33 cellular contexts compared by ENCODE assay signal in the genomic region with DNA sequence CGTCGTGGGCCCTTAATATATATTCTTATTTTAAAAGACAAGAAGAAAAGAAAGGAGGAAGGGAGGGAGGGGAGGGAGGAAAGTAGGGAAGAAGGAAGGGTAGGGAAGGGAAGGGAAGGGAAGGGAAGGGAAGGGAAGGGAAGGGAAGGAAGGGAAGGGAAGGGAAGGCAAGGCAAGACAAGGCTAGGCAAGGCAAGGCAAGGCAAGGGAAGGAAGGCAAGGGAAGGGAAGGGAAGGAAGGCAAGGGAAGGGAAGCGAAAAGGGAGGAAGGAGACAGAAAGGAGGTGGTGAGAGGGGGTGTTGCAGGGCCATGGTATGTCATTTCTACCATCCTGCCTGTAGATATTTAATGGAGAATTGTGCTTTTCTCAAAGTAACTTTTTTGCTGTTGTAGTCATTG.
DNase-seq lines count a peak whose midpoint lies in the region; ATAC-seq, FAIRE-seq and TF ChIP-seq lines count a peak whose summit lies in the region.
"Had no signal": no experiment of that assay in that cellular context is flagged by ENCODE, and none has a peak within 500 bp of the region (broad histone marks: within the 10 kb centered on the region; RNA-seq: fewer than 3 reads in every experiment).

No MANE protein-coding gene starts in this region.

- H2BK15ac ChIP-seq in IMR-90 (ENCODE audit: low read depth, low read length): no peak overlapping the region
- H2BK15ac ChIP-seq in H1 (ENCODE audit: low read length): no peak overlapping the region

- no peaks in the 10 kb centered on the region; the same call in 1 of the 2 replicates for H3K23me2 ChIP-seq in H1 (ENCODE audit: low read depth, low read length)

- no peak for DNase-seq in HepG2 (ENCODE audit: low spot score)
- DNase-seq in right lobe of liver: no peak
- no peak for DNase-seq in IMR-90
- no peak for DNase-seq in H1 (ENCODE audit: low read depth in 1 of 2, low spot score in 2 of 2)
- DNase-seq in small intestine: no peak
- no peak for DNase-seq in NCI-H1930 (lab: John Stamatoyannopoulos, UW)
- DNase-seq: 8988T; ACHN; AML-193; BE2C; C1 segment of cervical spinal cord; Caco-2; Calu3; CD4-positive, alpha-beta memory T cell; CD4-positive, alpha-beta T cell; CD4-positive, CD25-positive, alpha-beta regulatory T cell; CD8-positive, alpha-beta memory T cell; CD8-positive, alpha-beta T cell; COR-L47; DMS 273 treated with DMSO at 0.1 percent for 48 hours; DMS153; DMS53; DMS79; DMS79 treated with DMSO at 0.1 percent for 48 hours; DND-41; EL had no signal

- H3K36me3 ChIP-seq in HepG2 (replicated peaks in 1 of 2; ENCODE audit: control insufficient read depth in 1 of 2, insufficient read depth in 2 of 2, low read length in 2 of 2) (no peaks in the 10 kb centered on the region), right lobe of liver (no peaks in the 10 kb centered on the region), IMR-90 (ENCODE audit: control insufficient read depth, insufficient read depth, low read length) (no peaks in the 10 kb centered on the region), H1 (ENCODE audit: control insufficient read depth in 2 of 4, insufficient read depth in 4 of 4, low read length in 3 of 4) (no peaks in the 10 kb centered on the region), small intestine (ENCODE audit: control insufficient read depth in 2 of 2, insufficient read depth in 2 of 2, low read length in 2 of 2) (no peaks in the 10 kb centered on the region)
- H3K36me3 ChIP-seq: BE2C; BLaER1; BLaER1 treated with 17β-estradiol and CSF1 and Interleukin-3, amounts not matched to agents 10 nM and 100 nM had no signal

- CTCF ChIA-PET in HepG2 (lab: Yijun Ruan, JAX; ENCODE audit: low intra/inter-chr PET ratio, low total read pairs) (no interaction called here), IMR-90 (lab: Yijun Ruan, JAX) (no interaction called here), H1 (lab: Charles Lee; ENCODE audit: partially characterized antibody) (no interaction called here)

- H2AK5ac ChIP-seq in IMR-90 (ENCODE audit: low read depth, low read length) (peak overlapping the region; percentile 68; the same call in 1 of the 2 replicates), H1 (ENCODE audit: low read depth, low read length) (peak overlapping the region; percentile 90; the same call in 1 of the 2 replicates)

- WGBS in HepG2 (ENCODE audit: low lambda C conversion rate): 2% methylated on average over 3 of the region's 3 CpGs
- WGBS in right lobe of liver (ENCODE audit: insufficient coverage, low coverage, low lambda C conversion rate, missing lambda C conversion rate): 37% methylated on average over 3 of the region's 3 CpGs
- WGBS in IMR-90 (ENCODE audit: extremely low coverage in 2 of 2, insufficient read length in 1 of 2), 2 experiments: no CpG with 5 or more reads among the region's 3 CpGs
- WGBS in H1 (ENCODE audit: extremely low coverage in 1 of 2, insufficient coverage in 1 of 2, insufficient read length in 1 of 2, insufficient replicate concordance in 2 of 2, low coverage in 1 of 2, low lambda C conversion rate in 2 of 2, missing lambda C conversion rate in 1 of 2), 2 experiments: 79% methylated on average over 3 of the region's 3 CpGs; no CpG with 5 or more reads in 1 of the 2 experiments
- WGBS in small intestine, 3 donors: 76 to 82% (median 78%) methylated on average over 3 of the region's 3 CpGs

- H2BK5ac ChIP-seq in IMR-90 (ENCODE audit: low read depth, low read length, poor library complexity, severe bottlenecking) (no peak overlapping the region), H1 (ENCODE audit: low read depth, low read length) (no peak overlapping the region)

- FAIRE-seq in HepG2 (lab: Jason Lieb, UNC) (no peak), H1 (lab: Jason Lieb, UNC) (no peak), small intestine (lab: Jason Lieb, UNC) (no peak)
- FAIRE-seq: A204.1, A549, D721Med had no signal

- BruUV-seq in HepG2 (replicated peaks; lab: Mats Ljungman, UMichigan): no TSS peak
- no TSS peak for BruUV-seq in IMR-90 (replicated peaks; lab: Mats Ljungman, UMichigan)

- no peak overlapping the region for H2BK20ac ChIP-seq in IMR-90 (ENCODE audit: low read depth, low read length)
- H2BK20ac ChIP-seq in H1 (ENCODE audit: low read length): no peak overlapping the region

- H3K18ac ChIP-seq in IMR-90 (ENCODE audit: low read depth, low read length) (no peak overlapping the region), H1 (ENCODE audit: extremely low read depth, low read length) (no peak overlapping the region)

- TF ChIP-seq EP300 in HepG2 (IDR thresholded peaks at IDR 0.05; ENCODE audit: low read depth in 2 of 2, low read length in 2 of 2) (no peak), HepG2 (CRISPR knock-in tag; IDR thresholded peaks at IDR 0.05; ENCODE audit: borderline replicate concordance) (no peak), H1 (IDR thresholded peaks at IDR 0.05; ENCODE audit: borderline replicate concordance in 1 of 2, low read depth in 2 of 2, low read length in 2 of 2) (no peak)

- H3K56ac ChIP-seq in IMR-90 (ENCODE audit: extremely low read depth, insufficient read depth, low read length) (no peak overlapping the region), H1 (replicated peaks; ENCODE audit: insufficient read length, low read depth, low read length) (no peak overlapping the region)

- no peaks in the 10 kb centered on the region for H3K4me1 ChIP-seq in HepG2 (ENCODE audit: insufficient read depth, low read length)
- no peaks in the 10 kb centered on the region for H3K4me1 ChIP-seq in right lobe of liver
- H3K4me1 ChIP-seq in IMR-90 (ENCODE audit: control insufficient read depth, insufficient read depth, low read length): peaks cover 1% of the 10 kb centered on the region; the same call in 1 of the 2 replicates
- H3K4me1 ChIP-seq in H1 (replicated peaks in 1 of 4; ENCODE audit: control insufficient read depth in 3 of 4, insufficient read depth in 4 of 4, low read length in 3 of 4): no peaks in the 10 kb centered on the region
- H3K4me1 ChIP-seq in small intestine (ENCODE audit: control insufficient read depth in 2 of 2, insufficient read depth in 1 of 2, low read depth in 1 of 2, low read length in 1 of 2): no peaks in the 10 kb centered on the region
- H3K4me1 ChIP-seq: A549; BE2C; BLaER1; BLaER1 treated with 17β-estradiol and CSF1 and Interleukin-3, amounts not matched to agents 10 nM and 100 nM; Caco-2 had no signal

- no peak overlapping the region for H3K4ac ChIP-seq in IMR-90 (ENCODE audit: low read depth, low read length)
- H3K4ac ChIP-seq in H1 (replicated peaks; ENCODE audit: insufficient read length, low read depth, low read length): no peak overlapping the region

- no peak overlapping the region for H3K27ac ChIP-seq in HepG2 (ENCODE audit: extremely low read length, insufficient read depth, low read length)
- no peak overlapping the region for H3K27ac ChIP-seq in right lobe of liver
- H3K27ac ChIP-seq in IMR-90 (ENCODE audit: insufficient read depth, low read length): no peak overlapping the region
- H3K27ac ChIP-seq in H1 (ENCODE audit: low read depth, low read length): no peak overlapping the region
- no peak overlapping the region for H3K27ac ChIP-seq in small intestine (ENCODE audit: low read depth in 1 of 2, low read length in 1 of 2)
- H3K27ac ChIP-seq: 22Rv1; A549; BLaER1; BLaER1 treated with 17β-estradiol and CSF1 and Interleukin-3, amounts not matched to agents 10 nM and 100 nM; C4-2B had no signal

- no peaks in the 10 kb centered on the region for H3K9me1 ChIP-seq in IMR-90 (ENCODE audit: insufficient read depth, low read length)

- H4K20me1 ChIP-seq in HepG2 (ENCODE audit: insufficient read depth, low read length): no peaks in the 10 kb centered on the region
- no peaks in the 10 kb centered on the region for H4K20me1 ChIP-seq in IMR-90 (ENCODE audit: insufficient read depth, low read length)
- no peaks in the 10 kb centered on the region for H4K20me1 ChIP-seq in H1 (replicated peaks in 1 of 2; ENCODE audit: control insufficient read depth in 1 of 2, insufficient read depth in 2 of 2, low read length in 2 of 2)
- H4K20me1 ChIP-seq: BLaER1; BLaER1 treated with 17β-estradiol and CSF1 and Interleukin-3, amounts not matched to agents 10 nM and 100 nM had no signal

- no peaks in the 10 kb centered on the region for H3K9me3 ChIP-seq in HepG2 (ENCODE audit: low read length)
- no peaks in the 10 kb centered on the region for H3K9me3 ChIP-seq in right lobe of liver
- H3K9me3 ChIP-seq in IMR-90 (ENCODE audit: control insufficient read depth, insufficient read depth, low read length): peaks cover 2% of the 10 kb centered on the region; the same call in 1 of the 2 replicates
- 0 out of 4 replicates have a peak, but pooled peaks cover 0 to 2% of the 10 kb centered on the region in 2 experiments for H3K9me3 ChIP-seq in H1 (ENCODE audit: insufficient read depth in 2 of 2, low read depth in 1 of 2, low read length in 1 of 2)
- no peaks in the 10 kb centered on the region for H3K9me3 ChIP-seq in small intestine (ENCODE audit: control insufficient read depth, low read depth)
- H3K9me3 ChIP-seq: A549; BE2C; BLaER1; BLaER1 treated with 17β-estradiol and CSF1 and Interleukin-3, amounts not matched to agents 10 nM and 100 nM; Caco-2 had no signal

- TF ChIP-seq CTCF in HepG2 (CRISPR knock-in tag; IDR thresholded peaks at IDR 0.05) (no peak), right lobe of liver (IDR thresholded peaks at IDR 0.05) (no peak), IMR-90 (conservative IDR thresholded peaks at IDR 0.05; ENCODE audit: low read depth, low read length) (no peak), H1 (IDR thresholded peaks at IDR 0.05; ENCODE audit: control extremely low read depth in 1 of 3, insufficient read depth in 1 of 3, low read depth in 1 of 3, low read length in 3 of 3) (no peak)

- H2AK9ac ChIP-seq in IMR-90 (replicated peaks; ENCODE audit: low read depth, low read length, poor library complexity): no peak overlapping the region

- no peak overlapping the region for H2BK120ac ChIP-seq in IMR-90 (ENCODE audit: low read depth, low read length)
- no peak overlapping the region for H2BK120ac ChIP-seq in H1 (replicated peaks; ENCODE audit: low read depth, low read length)

- dilution Hi-C loops in IMR-90 (cut with HindIII; ENCODE audit: low sequenced_read_pairs, unreplicated experiment): no loop called here

- H3K9ac ChIP-seq in HepG2 (ENCODE audit: insufficient read depth, low read depth, low read length) (no peak overlapping the region), IMR-90 (ENCODE audit: low read depth, low read length) (no peak overlapping the region), H1 (replicated peaks in 1 of 4; ENCODE audit: extremely low read depth in 1 of 4, low read depth in 3 of 4, low read length in 3 of 4) (no peak overlapping the region)
- H3K9ac ChIP-seq: BLaER1; BLaER1 treated with 17β-estradiol and CSF1 and Interleukin-3, amounts not matched to agents 10 nM and 100 nM had no signal

- H3K4me2 ChIP-seq in HepG2 (ENCODE audit: low read depth, low read length) (no peak overlapping the region), IMR-90 (ENCODE audit: low read depth, low read length) (no peak overlapping the region), H1 (ENCODE audit: insufficient read depth in 1 of 2, low read depth in 2 of 2, low read length in 2 of 2) (no peak overlapping the region)
- H3K4me2 ChIP-seq: A549; BLaER1; BLaER1 treated with 17β-estradiol and CSF1 and Interleukin-3, amounts not matched to agents 10 nM and 100 nM had no signal

- H4K8ac ChIP-seq in IMR-90 (ENCODE audit: low read depth in 2 of 2, low read length in 2 of 2): no peak overlapping the region
- H4K8ac ChIP-seq in H1 (ENCODE audit: extremely low read depth, insufficient read depth, low read length): no peak overlapping the region

- TF ChIP-seq POLR2A in HepG2 (IDR thresholded peaks at IDR 0.05; ENCODE audit: insufficient read depth in 1 of 2, low read depth in 2 of 2, low read length in 2 of 2) (no peak), right lobe of liver (IDR thresholded peaks at IDR 0.05) (no peak), IMR-90 (IDR thresholded peaks at IDR 0.05; ENCODE audit: low read depth, low read length) (no peak), H1 (IDR thresholded peaks at IDR 0.05; ENCODE audit: control extremely low read depth in 1 of 2, low read depth in 2 of 2, low read length in 2 of 2) (no peak)

- H4K5ac ChIP-seq in IMR-90 (ENCODE audit: low read depth, low read length) (no peak overlapping the region), H1 (ENCODE audit: insufficient read length, low read depth, low read length) (no peak overlapping the region)

- no peaks in the 10 kb centered on the region for H3K27me3 ChIP-seq in HepG2 (ENCODE audit: control insufficient read depth in 1 of 2, insufficient read depth in 2 of 2, low read length in 2 of 2)
- H3K27me3 ChIP-seq in right lobe of liver: no peaks in the 10 kb centered on the region
- H3K27me3 ChIP-seq in IMR-90 (ENCODE audit: control insufficient read depth, insufficient read depth, low read length): no peaks in the 10 kb centered on the region
- H3K27me3 ChIP-seq in H1 (replicated peaks in 1 of 4; ENCODE audit: control insufficient read depth in 3 of 4, extremely low read depth in 1 of 4, insufficient read depth in 3 of 4, low read length in 3 of 4): no peaks in the 10 kb centered on the region
- H3K27me3 ChIP-seq in small intestine (ENCODE audit: control insufficient read depth in 2 of 2, insufficient read depth in 2 of 2, low read length in 2 of 2): no peaks in the 10 kb centered on the region
- H3K27me3 ChIP-seq: BE2C; BLaER1; BLaER1 treated with 17β-estradiol and CSF1 and Interleukin-3, amounts not matched to agents 10 nM and 100 nM had no signal

- H2AFZ ChIP-seq in HepG2 (ENCODE audit: low read length) (no peak overlapping the region), IMR-90 (replicated peaks; ENCODE audit: low read length, poor library complexity) (no peak overlapping the region), H1 (ENCODE audit: low read length) (no peak overlapping the region)

- in situ Hi-C loops in HepG2 (cut with HindIII; ENCODE audit: extremely low pct_ligation_motif_present, low pct_unique_long_range_greater_than_20kb): no loop called here
- in situ Hi-C loops in IMR-90 (cut with MboI; ENCODE audit: low sequenced_read_pairs): no loop called here

- H3K79me2 ChIP-seq in HepG2 (ENCODE audit: insufficient read depth, low read length) (no peaks in the 10 kb centered on the region), H1 (ENCODE audit: control insufficient read depth in 1 of 2, insufficient read depth in 2 of 2, low read length in 2 of 2) (no peaks in the 10 kb centered on the region)

- intact Hi-C loops in HepG2 (cut with micrococcal nuclease; ENCODE audit: unreplicated experiment) (no loop called here), right lobe of liver (cut with DNase I) (no loop called here), IMR-90 (cut with micrococcal nuclease) (no loop called here)

- no peak overlapping the region for H3K4me3 ChIP-seq in HepG2 (replicated peaks in 1 of 3; ENCODE audit: insufficient read depth in 1 of 3, low read depth in 2 of 3, low read length in 3 of 3)
- H3K4me3 ChIP-seq in right lobe of liver: no peak overlapping the region
- no peak overlapping the region for H3K4me3 ChIP-seq in IMR-90 (ENCODE audit: insufficient read depth, low read depth, low read length)
- no peak overlapping the region for H3K4me3 ChIP-seq in H1 (ENCODE audit: extremely low read depth in 1 of 4, insufficient read depth in 2 of 4, low read depth in 3 of 4, low read length in 4 of 4)
- H3K4me3 ChIP-seq in small intestine (ENCODE audit: low read depth in 1 of 2, low read length in 2 of 2): no peak overlapping the region
- H3K4me3 ChIP-seq: A549; BLaER1; BLaER1 treated with 17β-estradiol and CSF1 and Interleukin-3, amounts not matched to agents 10 nM and 100 nM had no signal

- H4K91ac ChIP-seq in IMR-90 (ENCODE audit: insufficient read depth, low read depth, low read length) (no peak overlapping the region), H1 (replicated peaks; ENCODE audit: insufficient read length, low read length) (no peak overlapping the region)

- H2BK12ac ChIP-seq in H1 (ENCODE audit: low read depth, low read length): no peak overlapping the region

- H3K14ac ChIP-seq in IMR-90 (replicated peaks; ENCODE audit: low read depth, low read length): no peak overlapping the region
- no peak overlapping the region for H3K14ac ChIP-seq in H1 (ENCODE audit: insufficient read length)

- POLR2A ChIA-PET in HepG2 (lab: Yijun Ruan, JAX) (no interaction called here), IMR-90 (lab: Charles Lee; ENCODE audit: unreplicated experiment) (no interaction called here), H1 (lab: Charles Lee; ENCODE audit: partially characterized antibody) (no interaction called here)

- H3K79me1 ChIP-seq in IMR-90 (ENCODE audit: low read depth in 1 of 2, low read length in 2 of 2): no peaks in the 10 kb centered on the region
- no peaks in the 10 kb centered on the region for H3K79me1 ChIP-seq in H1 (ENCODE audit: low read depth, low read length)

- TF ChIP-seq RAD21 in HepG2 (CRISPR knock-in tag; IDR thresholded peaks at IDR 0.05) (no peak), IMR-90 (IDR thresholded peaks at IDR 0.05; ENCODE audit: low read length) (no peak), H1 (IDR thresholded peaks at IDR 0.05 in 1 of 2, conservative IDR thresholded peaks at IDR 0.05 in 1 of 2; ENCODE audit: low read depth in 2 of 2, low read length in 2 of 2) (no peak)

- ATAC-seq in HepG2: no peak
- no peak for ATAC-seq in right lobe of liver
- no peak for ATAC-seq in IMR-90 (ENCODE audit: low read depth)
- ATAC-seq: A549; CD8-positive, alpha-beta T cell had no signal

- no peak overlapping the region for H3K23ac ChIP-seq in IMR-90 (ENCODE audit: low read depth, low read length)
- no peak overlapping the region for H3K23ac ChIP-seq in H1 (ENCODE audit: insufficient read length)
